Comparison of ENCODE assay signal across 24 cellular contexts in the genomic region with DNA sequence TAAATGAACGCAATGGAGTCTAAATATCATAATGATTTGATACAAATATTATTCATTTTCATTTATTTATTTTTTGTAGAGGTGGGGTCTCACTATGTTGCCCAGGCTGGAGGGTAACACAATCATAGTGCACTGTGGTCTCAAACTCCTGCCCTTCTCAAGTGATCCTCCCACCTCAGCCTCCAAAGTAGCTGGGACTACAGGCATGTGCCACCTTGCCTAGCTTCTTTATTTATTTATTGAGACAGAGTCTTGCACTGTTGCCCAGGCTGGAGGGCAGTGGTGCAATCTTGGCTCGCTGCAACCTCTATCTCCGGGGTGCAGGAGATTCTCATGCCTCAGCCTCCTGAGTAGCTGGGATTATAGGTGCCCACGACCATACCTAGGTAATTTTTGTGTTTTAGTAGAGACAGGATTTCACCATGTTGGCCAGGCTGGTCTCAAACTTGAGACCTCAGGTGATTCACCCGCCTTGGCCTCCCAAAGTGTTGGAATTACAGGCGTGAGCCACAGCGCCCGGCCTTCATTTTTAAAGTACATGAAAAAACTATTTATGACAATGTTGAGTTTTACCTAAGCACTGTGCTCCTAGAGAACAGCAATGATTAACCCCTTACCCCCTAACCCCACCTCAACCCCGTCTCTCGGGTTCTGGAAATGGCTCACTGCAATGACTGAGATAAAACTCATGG. TPM values are rescaled to one million over a fixed set of nuclear protein-coding genes. Genes with fewer than 3 reads are reported as not detected.
"Had no signal": no experiment of that assay in that cellular context is flagged by ENCODE, and none has a peak within 500 bp of the region (broad histone marks: within the 10 kb centered on the region; RNA-seq: fewer than 3 reads in every experiment).

No MANE protein-coding gene starts in this region.

- H3K4me3 Mint-ChIP-seq: dendritic cell treated with granulocyte-macrophage colony-stimulating factor and Interleukin-4, amounts not matched to agents 40 ng/mL and 50 ng/mL, for 4 days; memory B cell; natural killer cell treated with Interleukin-12 subunit alpha and Interleukin-12 subunit beta and Interleukin-15 and Interleukin-18, amount 100 ng/mL, for 72 hours; neural crest cell; stimulated activated effector memory CD8-positive, alpha-beta T cell treated with anti-CD3 and anti-CD28 coated beads, Interleukin-12 subunit alpha, Interleukin-12 subunit beta, amount 100 ng/mL, for 72 hours; type B pancreatic cell had no signal

- H3K27me3 ChIP-seq: colonic mucosa, right atrium auricular region, stomach, testis had no signal

- H3K27ac Mint-ChIP-seq: dendritic cell treated with granulocyte-macrophage colony-stimulating factor and Interleukin-4, amounts not matched to agents 40 ng/mL and 50 ng/mL, for 4 days; memory B cell; natural killer cell treated with Interleukin-12 subunit alpha and Interleukin-12 subunit beta and Interleukin-15 and Interleukin-18, amount 100 ng/mL, for 72 hours; stimulated activated effector memory CD8-positive, alpha-beta T cell treated with anti-CD3 and anti-CD28 coated beads, Interleukin-12 subunit alpha, Interleukin-12 subunit beta, amount 100 ng/mL, for 72 hours; type B pancreatic cell had no signal

- H3K4me3 ChIP-seq: colonic mucosa, lung, prostate gland, right atrium auricular region, sigmoid colon, stomach, testis, tibial artery had no signal

- FAIRE-seq: frontal cortex, kidney had no signal

- H3K27ac ChIP-seq: colonic mucosa, neutrophil, parathyroid adenoma, prostate gland, right atrium auricular region, sigmoid colon, testis, tibial artery had no signal

- H3K36me3 Mint-ChIP-seq: memory B cell, type B pancreatic cell had no signal

- H3K9me3 Mint-ChIP-seq: dendritic cell treated with granulocyte-macrophage colony-stimulating factor and Interleukin-4, amounts not matched to agents 40 ng/mL and 50 ng/mL, for 4 days; memory B cell; natural killer cell treated with Interleukin-12 subunit alpha and Interleukin-12 subunit beta and Interleukin-15 and Interleukin-18, amount 100 ng/mL, for 72 hours; neural crest cell; stimulated activated effector memory CD8-positive, alpha-beta T cell treated with anti-CD3 and anti-CD28 coated beads, Interleukin-12 subunit alpha, Interleukin-12 subunit beta, amount 100 ng/mL, for 72 hours; type B pancreatic cell had no signal

- ATAC-seq: left lobe of liver; natural killer cell treated with Interleukin-12 subunit alpha and Interleukin-12 subunit beta and Interleukin-15 and Interleukin-18, amount 100 ng/mL, for 72 hours; stimulated activated effector memory CD8-positive, alpha-beta T cell treated with anti-CD3 and anti-CD28 coated beads, Interleukin-12 subunit alpha, Interleukin-12 subunit beta, amount 100 ng/mL, for 72 hours had no signal

- H3K79me2 ChIP-seq: parathyroid adenoma had no signal

- H3K9ac ChIP-seq: parathyroid adenoma had no signal

- H2AFZ ChIP-seq: parathyroid adenoma had no signal

- H3K9me3 ChIP-seq: colonic mucosa, neutrophil, prostate gland, right atrium auricular region, sigmoid colon, stomach, testis, tibial artery had no signal

- H3K36me3 ChIP-seq: colonic mucosa, neutrophil, prostate gland, right atrium auricular region, sigmoid colon, stomach, tibial artery had no signal

- DNase-seq: colonic mucosa; effector CD8-positive, alpha-beta T cell; hypothalamus; kidney; sigmoid colon; stimulated activated CD4-positive, alpha-beta T cell treated with anti-CD3 and anti-CD28 coated beads, Interleukin-2, amount 100 ng/mL, for 24 hours; stimulated activated CD4-positive, alpha-beta T cell treated with anti-CD3 and anti-CD28 coated beads, Interleukin-4, amount 100 ng/mL, for 24 hours; stimulated activated naive CD4-positive, alpha-beta T cell treated with Interleukin-2 at 50 U/mL for 16 hours; stomach; testis; tibial artery had no signal

RNA-seq across cellular contexts. Expression of a gene that starts 21.6 kb away (rescaled TPM):
- total RNA-seq: frontal cortex had no signal
